19 cellular contexts compared by ENCODE assay signal in the genomic region with DNA sequence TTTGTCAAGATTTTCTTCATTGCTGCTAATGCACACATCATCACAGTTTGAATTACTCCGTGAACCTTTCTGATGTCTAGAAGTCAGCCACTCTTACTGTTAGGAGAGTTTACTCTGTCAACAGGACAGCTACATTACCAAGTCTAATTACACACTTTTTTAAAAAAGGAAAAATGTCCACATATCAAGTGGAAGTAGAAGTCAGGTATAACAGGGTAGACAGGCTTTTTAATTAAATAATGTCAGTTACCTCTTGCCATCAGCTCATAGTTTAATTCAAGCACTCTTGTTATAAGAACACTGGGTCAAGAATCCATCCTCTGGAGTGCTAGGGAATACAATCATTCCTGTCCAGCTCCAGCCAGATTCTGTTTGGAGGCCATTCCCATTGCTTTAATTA.
A peak's percentile ranks its signal among the peaks of the same experiment; 100 is the strongest.
DNase-seq lines count a peak whose midpoint lies in the region; ATAC-seq and TF ChIP-seq lines count a peak whose summit lies in the region.
"Had no signal": no experiment of that assay in that cellular context is flagged by ENCODE, and none has a peak within 500 bp of the region (broad histone marks: within the 10 kb centered on the region; RNA-seq: fewer than 3 reads in every experiment).

No MANE protein-coding gene starts in this region.

- H2AFZ ChIP-seq in neural cell (ENCODE audit: low read depth, low read length), result no peak overlapping the region
- H2AFZ ChIP-seq: GM23338 had no signal

- H4K20me1 ChIP-seq in neural cell (ENCODE audit: insufficient read depth), result no peaks in the 10 kb centered on the region
- H4K20me1 ChIP-seq: BLaER1 had no signal

- H3F3A ChIP-seq in neural cell (ENCODE audit: insufficient read depth, low read length, poor library complexity, severe bottlenecking), result no peaks in the 10 kb centered on the region

- H3K4me1 ChIP-seq in right lobe of liver, result no peaks in the 10 kb centered on the region
- H3K4me1 ChIP-seq: BLaER1, Caco-2, HAP-1 had no signal

- TF ChIP-seq RAD21 in neural cell (conservative IDR thresholded peaks at IDR 0.05), result no peak

- 38% methylated on average over 1 of the region's 1 CpG for WGBS in right lobe of liver (ENCODE audit: insufficient coverage, low coverage, low lambda C conversion rate, missing lambda C conversion rate)

- peak; percentile 42 for TF ChIP-seq EP300 in neural cell (conservative IDR thresholded peaks at IDR 0.05; ENCODE audit: poor library complexity, severe bottlenecking)

- no peaks in the 10 kb centered on the region for H3K79me2 ChIP-seq in neural cell (replicated peaks; ENCODE audit: insufficient read depth, low read length)

- H3K9me3 ChIP-seq in neural cell (ENCODE audit: low read length) (no peaks in the 10 kb centered on the region), right lobe of liver (no peaks in the 10 kb centered on the region)
- H3K9me3 ChIP-seq: BLaER1, Caco-2, HAP-1 had no signal

- H3K36me3 ChIP-seq in neural cell (ENCODE audit: insufficient read depth, low read length) (no peaks in the 10 kb centered on the region), right lobe of liver (no peaks in the 10 kb centered on the region), H7 (replicated peaks; ENCODE audit: control insufficient read depth, insufficient read depth, low read length) (no peaks in the 10 kb centered on the region)
- H3K36me3 ChIP-seq: BLaER1, HAP-1 had no signal

- H3K9me2 ChIP-seq in neural cell (ENCODE audit: insufficient read depth, low read length), result no peaks in the 10 kb centered on the region

- H3K27ac ChIP-seq in neural cell (ENCODE audit: low read length) (no peak overlapping the region), right lobe of liver (no peak overlapping the region)
- H3K27ac ChIP-seq: BLaER1, C4-2B had no signal

- intact Hi-C loops in right lobe of liver (cut with DNase I), result no loop called here

- no peak for ATAC-seq in right lobe of liver
- ATAC-seq: CD8-positive, alpha-beta T cell; GM23338 had no signal

- no peak for TF ChIP-seq POLR2A in right lobe of liver (IDR thresholded peaks at IDR 0.05)

- TF ChIP-seq CTCF in neural cell (IDR thresholded peaks at IDR 0.05; ENCODE audit: poor library complexity, severe bottlenecking) (no peak), right lobe of liver (IDR thresholded peaks at IDR 0.05) (no peak)

- H3K4me3 ChIP-seq in neural cell (ENCODE audit: low read length), result no peak overlapping the region
- no peak overlapping the region for H3K4me3 ChIP-seq in right lobe of liver
- H3K4me3 ChIP-seq in H7 (ENCODE audit: insufficient read depth, low read depth, low read length), result no peak overlapping the region
- H3K4me3 ChIP-seq: BLaER1, GM23338, HAP-1 had no signal

- no peak overlapping the region for H3K9ac ChIP-seq in neural cell (ENCODE audit: low read length)
- H3K9ac ChIP-seq: BLaER1 had no signal

- DNase-seq in NCI-H510A treated with DMSO at 0.1 percent for 48 hours (lab: John Stamatoyannopoulos, UW) (peak; percentile 9), NCI-H510A (lab: John Stamatoyannopoulos, UW) (no peak), NCI-H748 treated with DMSO at 0.1 percent for 48 hours (lab: John Stamatoyannopoulos, UW) (peak; percentile 19), cerebellum (ENCODE audit: low spot score) (peak; percentile 2), right lobe of liver (no peak), H7 (no peak)
- DNase-seq in stimulated activated CD4-positive, alpha-beta T cell treated with anti-CD3 and anti-CD28 coated beads, Interleukin-4, amount 100 ng/mL, for 1 hour, result no peak
- DNase-seq: Caco-2; CD4-positive, CD25-positive, alpha-beta regulatory T cell; CD8-positive, alpha-beta T cell; DMS153; DMS79 treated with DMSO at 0.1 percent for 48 hours; GF-D8; HFFc6 had no signal

- no peak overlapping the region for H3K4me2 ChIP-seq in neural cell (ENCODE audit: low read length)
- H3K4me2 ChIP-seq: BLaER1, GM23338 had no signal

- no peaks in the 10 kb centered on the region for H3K27me3 ChIP-seq in neural cell (ENCODE audit: insufficient read depth, low read depth, low read length)
- H3K27me3 ChIP-seq in right lobe of liver, result no peaks in the 10 kb centered on the region
- H3K27me3 ChIP-seq in H7 (ENCODE audit: control insufficient read depth, insufficient read depth, low read length), result no peaks in the 10 kb centered on the region
- H3K27me3 ChIP-seq: BLaER1 had no signal

TF ChIP-seq in neural cell, 6 proteins besides CTCF, POLR2A, EP300 and RAD21:
- TF ChIP-seq POLR2AphosphoS5 (IDR thresholded peaks at IDR 0.05), result peak; percentile 39
- TF ChIP-seq TAF1 (IDR thresholded peaks at IDR 0.05; ENCODE audit: low read depth), result no peak

Comparison
In these comparisons a context has a peak if more than half of its experiments do, and no peak if none do; other contexts are left out.
1. DNase-seq: peak in NCI-H510A treated with DMSO at 0.1 percent for 48 hours (single experiment), NCI-H748 treated with DMSO at 0.1 percent for 48 hours (single experiment) and cerebellum (single experiment); none in NCI-H510A (single experiment), right lobe of liver (0 of 3), stimulated activated CD4-positive, alpha-beta T cell treated with anti-CD3 and anti-CD28 coated beads, Interleukin-4, amount 100 ng/mL, for 1 hour (single experiment) and H7 (single experiment).